In genomic region chr22:49660794-49661781, GRCh38 we compare ENCODE assay signal across 17 cellular contexts.
DNase-seq lines count a peak whose midpoint lies in the region; ATAC-seq lines count a peak whose summit lies in the region.
"Had no signal": no experiment of that assay in that cellular context is flagged by ENCODE, and none has a peak within 500 bp of the region (broad histone marks: within the 10 kb centered on the region; RNA-seq: fewer than 3 reads in every experiment).

No MANE protein-coding gene starts in this region.

- H3K9me3 Mint-ChIP-seq in activated CD8-positive, alpha-beta memory T cell treated with anti-CD3 and anti-CD28 coated beads, Interleukin-2, amount 10 ng/mL, durations not matched to agents 7 days and 5 days (ENCODE audit: low read depth) = no peaks in the 10 kb centered on the region
- peaks cover 0 to 2% of the 10 kb centered on the region in 2 donors for H3K9me3 Mint-ChIP-seq in stimulated activated naive B cell treated with anti-CD40 and anti-IgM and Interleukin-4, amounts not matched to agents 10 μg/mL and 1 μg/mL and 100 μg/mL, for 72 hours
- H3K9me3 Mint-ChIP-seq: activated naive CD4-positive, alpha-beta T cell treated with anti-CD3 and anti-CD28 coated beads, Interleukin-2, amount 50 U/mL, for 24 hours; CD8-positive, alpha-beta memory T cell; T-cell had no signal

- no peak for ATAC-seq in activated CD8-positive, alpha-beta memory T cell treated with anti-CD3 and anti-CD28 coated beads, Interleukin-2, amount 10 ng/mL, durations not matched to agents 7 days and 5 days
- peak; percentile 52 to 76 for ATAC-seq in stimulated activated naive B cell treated with anti-CD40 and anti-IgM and Interleukin-4, amounts not matched to agents 10 μg/mL and 1 μg/mL and 100 μg/mL, for 72 hours (replicated peaks)
- ATAC-seq in GM18861 (IDR thresholded peaks at IDR 0.05; ENCODE audit: unreplicated experiment) (no peak), GM18498 (IDR thresholded peaks at IDR 0.05; ENCODE audit: unreplicated experiment) (no peak)
- ATAC-seq: heart left ventricle, HepG2, right lobe of liver, T-cell had no signal

- CTCF ChIA-PET in activated CD8-positive, alpha-beta memory T cell treated with anti-CD3 and anti-CD28 coated beads, Interleukin-2, amount 10 ng/mL, durations not matched to agents 7 days and 5 days (lab: Charles Lee) = no interaction called here

- DNase-seq in NCI-H2171 treated with DMSO at 0.1 percent for 48 hours (lab: John Stamatoyannopoulos, UW) (peak; percentile 24), NCI-H2171 (lab: John Stamatoyannopoulos, UW) (no peak), NCI-H1105 treated with DMSO at 0.1 percent for 48 hours (lab: John Stamatoyannopoulos, UW) (peak; percentile 37), NCI-H748 (lab: John Stamatoyannopoulos, UW; ENCODE audit: unreplicated experiment) (no peak)
- DNase-seq in activated CD8-positive, alpha-beta memory T cell treated with anti-CD3 and anti-CD28 coated beads, Interleukin-2, amount 10 ng/mL, durations not matched to agents 7 days and 5 days = peak; percentile 34
- peak; percentile 59 for DNase-seq in stimulated activated naive B cell treated with anti-CD40 and anti-IgM and Interleukin-4, amounts not matched to agents 10 μg/mL and 1 μg/mL and 100 μg/mL, for 72 hours
- DNase-seq: brain microvascular endothelial cell; CD8-positive, alpha-beta memory T cell; HCEC 1CT; stimulated activated CD4-positive, alpha-beta T cell treated with anti-CD3 and anti-CD28 coated beads, Interleukin-4, amount 100 ng/mL, for 4 hours had no signal

- H3K4me1 Mint-ChIP-seq in activated CD8-positive, alpha-beta memory T cell treated with anti-CD3 and anti-CD28 coated beads, Interleukin-2, amount 10 ng/mL, durations not matched to agents 7 days and 5 days = peaks cover 15% of the 10 kb centered on the region
- H3K4me1 Mint-ChIP-seq in stimulated activated naive B cell treated with anti-CD40 and anti-IgM and Interleukin-4, amounts not matched to agents 10 μg/mL and 1 μg/mL and 100 μg/mL, for 72 hours = peaks cover 25 to 29% of the 10 kb centered on the region in 2 donors

- no peak overlapping the region for H3K27ac Mint-ChIP-seq in activated CD8-positive, alpha-beta memory T cell treated with anti-CD3 and anti-CD28 coated beads, Interleukin-2, amount 10 ng/mL, durations not matched to agents 7 days and 5 days
- H3K27ac Mint-ChIP-seq in stimulated activated naive B cell treated with anti-CD40 and anti-IgM and Interleukin-4, amounts not matched to agents 10 μg/mL and 1 μg/mL and 100 μg/mL, for 72 hours = peak overlapping the region; percentile 88
- H3K27ac Mint-ChIP-seq: activated naive CD4-positive, alpha-beta T cell treated with anti-CD3 and anti-CD28 coated beads, Interleukin-2, amount 50 U/mL, for 24 hours; CD8-positive, alpha-beta memory T cell; T-cell had no signal

- no peaks in the 10 kb centered on the region for H3K36me3 Mint-ChIP-seq in activated CD8-positive, alpha-beta memory T cell treated with anti-CD3 and anti-CD28 coated beads, Interleukin-2, amount 10 ng/mL, durations not matched to agents 7 days and 5 days
- H3K36me3 Mint-ChIP-seq in stimulated activated naive B cell treated with anti-CD40 and anti-IgM and Interleukin-4, amounts not matched to agents 10 μg/mL and 1 μg/mL and 100 μg/mL, for 72 hours = peaks cover 5 to 8% of the 10 kb centered on the region in 2 donors

- H3K4me3 Mint-ChIP-seq in activated CD8-positive, alpha-beta memory T cell treated with anti-CD3 and anti-CD28 coated beads, Interleukin-2, amount 10 ng/mL, durations not matched to agents 7 days and 5 days = no peak overlapping the region
- peak overlapping the region in 1 of 2 donors; percentile 60 for H3K4me3 Mint-ChIP-seq in stimulated activated naive B cell treated with anti-CD40 and anti-IgM and Interleukin-4, amounts not matched to agents 10 μg/mL and 1 μg/mL and 100 μg/mL, for 72 hours
- H3K4me3 Mint-ChIP-seq: activated naive CD4-positive, alpha-beta T cell treated with anti-CD3 and anti-CD28 coated beads, Interleukin-2, amount 50 U/mL, for 24 hours; T-cell had no signal

- H3K27me3 Mint-ChIP-seq in activated CD8-positive, alpha-beta memory T cell treated with anti-CD3 and anti-CD28 coated beads, Interleukin-2, amount 10 ng/mL, durations not matched to agents 7 days and 5 days = no peaks in the 10 kb centered on the region
- no peaks in the 10 kb centered on the region for H3K27me3 Mint-ChIP-seq in stimulated activated naive B cell treated with anti-CD40 and anti-IgM and Interleukin-4, amounts not matched to agents 10 μg/mL and 1 μg/mL and 100 μg/mL, for 72 hours
- H3K27me3 Mint-ChIP-seq: activated naive CD4-positive, alpha-beta T cell treated with anti-CD3 and anti-CD28 coated beads, Interleukin-2, amount 50 U/mL, for 24 hours had no signal

Comparison
In these comparisons a context has a peak if more than half of its experiments do, and no peak if none do; other contexts are left out.
1. DNase-seq: peak in NCI-H2171 treated with DMSO at 0.1 percent for 48 hours (single experiment), NCI-H1105 treated with DMSO at 0.1 percent for 48 hours (single experiment), activated CD8-positive, alpha-beta memory T cell treated with anti-CD3 and anti-CD28 coated beads, Interleukin-2, amount 10 ng/mL, durations not matched to agents 7 days and 5 days (single experiment) and stimulated activated naive B cell treated with anti-CD40 and anti-IgM and Interleukin-4, amounts not matched to agents 10 μg/mL and 1 μg/mL and 100 μg/mL, for 72 hours (single experiment); none in NCI-H2171 (single experiment) and NCI-H748 (single experiment).
2. ATAC-seq: peak in stimulated activated naive B cell treated with anti-CD40 and anti-IgM and Interleukin-4, amounts not matched to agents 10 μg/mL and 1 μg/mL and 100 μg/mL, for 72 hours (2 of 2); none in activated CD8-positive, alpha-beta memory T cell treated with anti-CD3 and anti-CD28 coated beads, Interleukin-2, amount 10 ng/mL, durations not matched to agents 7 days and 5 days (single experiment), GM18861 (single experiment) and GM18498 (single experiment).